In the genomic region with DNA sequence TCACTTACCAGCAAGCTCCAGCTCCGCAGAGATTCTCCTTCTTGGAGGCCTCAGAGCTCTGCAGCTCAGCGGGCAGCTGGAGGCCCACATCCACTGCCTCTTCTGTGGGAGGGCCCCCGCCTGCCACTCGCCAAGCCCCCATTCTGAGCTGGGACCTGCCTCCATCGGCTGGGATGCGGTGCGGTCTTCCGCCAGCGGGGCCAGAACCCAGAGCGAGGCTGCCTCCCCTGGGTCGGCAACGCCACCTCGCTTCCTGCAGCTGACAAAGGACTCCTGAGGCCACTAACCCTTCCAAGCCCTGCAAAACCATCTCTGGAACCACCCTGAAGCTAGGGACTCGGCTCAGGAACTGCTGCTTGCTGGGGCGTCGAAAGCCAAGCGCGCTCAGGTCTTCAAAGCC, we compare ENCODE assay signal across 17 cellular contexts.
DNase-seq lines count a peak whose midpoint lies in the region; ATAC-seq, FAIRE-seq and TF ChIP-seq lines count a peak whose summit lies in the region.
"Had no signal": no experiment of that assay in that cellular context is flagged by ENCODE, and none has a peak within 500 bp of the region (broad histone marks: within the 10 kb centered on the region; RNA-seq: fewer than 3 reads in every experiment).

No MANE protein-coding gene starts in this region.

- peak; percentile 67 for ATAC-seq in GM23338
- no peak for ATAC-seq in HG02763 (IDR thresholded peaks at IDR 0.05; ENCODE audit: unreplicated experiment)
- no peak for ATAC-seq in GM21360 (IDR thresholded peaks at IDR 0.05; ENCODE audit: unreplicated experiment)

- no peaks in the 10 kb centered on the region for H3K23me2 ChIP-seq in H1 (ENCODE audit: low read depth, low read length)

- H3K4me1 Mint-ChIP-seq in GM23338: peaks cover 21% of the 10 kb centered on the region
- H3K4me1 Mint-ChIP-seq: CD14-positive monocyte; CD8-positive, alpha-beta memory T cell had no signal

- H2BK5ac ChIP-seq in H1 (ENCODE audit: low read depth, low read length) (no peak overlapping the region), neuronal stem cell (ENCODE audit: low read length) (no peak overlapping the region)

- H2BK120ac ChIP-seq in H1 (replicated peaks; ENCODE audit: low read depth, low read length) (no peak overlapping the region), neuronal stem cell (ENCODE audit: low read depth, low read length) (no peak overlapping the region)

- DNase-seq in GM23338 (ENCODE audit: low spot score): peak; percentile 22
- DNase-seq in H1 (ENCODE audit: low read depth in 1 of 2, low spot score in 2 of 2): no peak
- no peak for DNase-seq in neuronal stem cell (ENCODE audit: low spot score)
- DNase-seq in OCI-LY7 (ENCODE audit: low spot score): no peak
- DNase-seq: Calu3; CD4-positive, alpha-beta T cell; CD8-positive, alpha-beta memory T cell; COR-L47; DMS53; DMS79 treated with DMSO at 0.1 percent for 48 hours; GF-D8 had no signal

- peak; percentile 9 to 20; a peak in 1 of 4 replicates for TF ChIP-seq RAD21 in H1 (IDR thresholded peaks at IDR 0.05 in 1 of 2, conservative IDR thresholded peaks at IDR 0.05 in 1 of 2; ENCODE audit: low read depth in 2 of 2, low read length in 2 of 2)

- H3K4me3 ChIP-seq in GM23338 (no peak overlapping the region), H1 (ENCODE audit: extremely low read depth in 1 of 4, insufficient read depth in 2 of 4, low read depth in 3 of 4, low read length in 4 of 4) (no peak overlapping the region), neuronal stem cell (ENCODE audit: low read length in 2 of 2) (no peak overlapping the region), OCI-LY7 (ENCODE audit: low read depth, low read length, poor library complexity, severe bottlenecking) (no peak overlapping the region)
- H3K4me3 ChIP-seq: HAP-1 had no signal

- intact Hi-C loops in OCI-LY7 (cut with micrococcal nuclease; ENCODE audit: unreplicated experiment): loop anchor here (2.0 kb wide), 1 partner anchor 18 kb away; no protein-coding TSS in a partner anchor

- H3K18ac ChIP-seq in H1 (ENCODE audit: extremely low read depth, low read length) (no peak overlapping the region), neuronal stem cell (ENCODE audit: low read length) (peak overlapping the region; percentile 62)

- no peak overlapping the region for H2BK15ac ChIP-seq in H1 (ENCODE audit: low read length)
- H2BK15ac ChIP-seq in neuronal stem cell (ENCODE audit: low read length): peak overlapping the region; percentile 30

- H3K4me2 ChIP-seq in GM23338 (no peak overlapping the region), H1 (ENCODE audit: insufficient read depth in 1 of 2, low read depth in 2 of 2, low read length in 2 of 2) (no peak overlapping the region), neuronal stem cell (ENCODE audit: insufficient read depth, low read length, poor library complexity, severe bottlenecking) (no peak overlapping the region), OCI-LY7 (ENCODE audit: low read length) (no peak overlapping the region)

- FAIRE-seq in H1 (lab: Jason Lieb, UNC): no peak
- FAIRE-seq: GM12891, GM18507 had no signal

- H3K27me3 ChIP-seq in GM23338 (ENCODE audit: insufficient read depth) (no peaks in the 10 kb centered on the region), H1 (replicated peaks in 1 of 4; ENCODE audit: control insufficient read depth in 3 of 4, extremely low read depth in 1 of 4, insufficient read depth in 3 of 4, low read length in 3 of 4) (peaks cover 0 to 5% (median 0%) of the 10 kb centered on the region in 4 experiments; a peak in 1 of 7 replicates), neuronal stem cell (ENCODE audit: control insufficient read depth in 3 of 3, insufficient read depth in 3 of 3, low read depth in 1 of 3, low read length in 3 of 3) (peaks cover 0 to 50% (median 0%) of the 10 kb centered on the region in 3 experiments)

- WGBS in H1 (ENCODE audit: extremely low coverage in 1 of 2, insufficient coverage in 1 of 2, insufficient read length in 1 of 2, insufficient replicate concordance in 2 of 2, low coverage in 1 of 2, low lambda C conversion rate in 2 of 2, missing lambda C conversion rate in 1 of 2), 2 experiments: 84% methylated on average over 14 of the region's 18 CpGs; no CpG with 5 or more reads in 1 of the 2 experiments
- no CpG with 5 or more reads among the region's 18 CpGs for WGBS in neuronal stem cell (ENCODE audit: extremely low coverage in 2 of 2, insufficient read length in 2 of 2, insufficient replicate concordance in 1 of 2), 2 donors

- H2AFZ ChIP-seq in GM23338 (0 out of 2 replicates have a peak overlapping the region, but pooled peaks have one; percentile 28), H1 (ENCODE audit: low read length) (no peak overlapping the region; the same call in 1 of the 2 replicates), neuronal stem cell (ENCODE audit: low read length) (no peak overlapping the region), OCI-LY7 (ENCODE audit: low read length) (no peak overlapping the region)

- TF ChIP-seq POLR2A in H1 (IDR thresholded peaks at IDR 0.05; ENCODE audit: control extremely low read depth in 1 of 2, low read depth in 2 of 2, low read length in 2 of 2): no peak

- H2AK5ac ChIP-seq in H1 (ENCODE audit: low read depth, low read length) (no peak overlapping the region), neuronal stem cell (ENCODE audit: low read depth, low read length) (no peak overlapping the region)

- no peak overlapping the region for H2BK20ac ChIP-seq in H1 (ENCODE audit: low read length)

- H3K9me2 ChIP-seq in GM23338 (ENCODE audit: insufficient read depth): no peaks in the 10 kb centered on the region
- no peaks in the 10 kb centered on the region for H3K9me2 ChIP-seq in OCI-LY7 (ENCODE audit: insufficient read depth, low read length)

- H3K36me3 ChIP-seq in GM23338 (ENCODE audit: insufficient read depth) (no peaks in the 10 kb centered on the region), H1 (ENCODE audit: control insufficient read depth in 2 of 4, insufficient read depth in 4 of 4, low read length in 3 of 4) (no peaks in the 10 kb centered on the region), neuronal stem cell (replicated peaks in 1 of 2; ENCODE audit: control insufficient read depth in 2 of 2, insufficient read depth in 2 of 2, low read length in 2 of 2) (no peaks in the 10 kb centered on the region), OCI-LY7 (ENCODE audit: insufficient read depth, low read length) (no peaks in the 10 kb centered on the region)
- H3K36me3 ChIP-seq: HAP-1 had no signal

- no peak for TF ChIP-seq EP300 in H1 (IDR thresholded peaks at IDR 0.05; ENCODE audit: borderline replicate concordance in 1 of 2, low read depth in 2 of 2, low read length in 2 of 2)

- H3K36me3 Mint-ChIP-seq in GM23338 (ENCODE audit: low read depth): no peaks in the 10 kb centered on the region
- H3K36me3 Mint-ChIP-seq: CD14-positive monocyte; CD8-positive, alpha-beta memory T cell had no signal

- H3K9ac ChIP-seq in H1 (replicated peaks in 1 of 4; ENCODE audit: extremely low read depth in 1 of 4, low read depth in 3 of 4, low read length in 3 of 4) (no peak overlapping the region), neuronal stem cell (ENCODE audit: low read depth, low read length, poor library complexity) (peak overlapping the region; percentile 64)

- H3K79me1 ChIP-seq in H1 (ENCODE audit: low read depth, low read length) (no peaks in the 10 kb centered on the region), neuronal stem cell (ENCODE audit: low read depth, low read length) (no peaks in the 10 kb centered on the region)

- no peak overlapping the region for H3K56ac ChIP-seq in H1 (replicated peaks; ENCODE audit: insufficient read length, low read depth, low read length)

- BruUV-seq in OCI-LY7 (replicated peaks; lab: Mats Ljungman, UMichigan): no TSS peak

- peak in 1 of 2 experiments; percentile 36; a peak in 2 of 4 replicates for TF ChIP-seq CTCF in GM23338 (conservative IDR thresholded peaks at IDR 0.05; ENCODE audit: low read depth in 2 of 2)
- peak in 2 of 3 experiments; percentile 1 to 10; a peak in 1 of 4 replicates for TF ChIP-seq CTCF in H1 (IDR thresholded peaks at IDR 0.05; ENCODE audit: control extremely low read depth in 1 of 3, insufficient read depth in 1 of 3, low read depth in 1 of 3, low read length in 3 of 3)
- TF ChIP-seq CTCF in OCI-LY7 (conservative IDR thresholded peaks at IDR 0.05; ENCODE audit: low read length): no peak

- POLR2A ChIA-PET in H1 (lab: Charles Lee; ENCODE audit: partially characterized antibody): interaction anchor here (0.7 to 1.1 kb wide), 2 partner anchors 12 to 24 kb away, joined by 3 read pairs; no protein-coding TSS in a partner anchor
- POLR2A ChIA-PET in OCI-LY7 (lab: Charles Lee): no interaction called here

- H3K27ac Mint-ChIP-seq in GM23338: no peak overlapping the region
- H3K27ac Mint-ChIP-seq: CD14-positive monocyte; CD4-positive, alpha-beta T cell; CD8-positive, alpha-beta memory T cell had no signal

- peaks cover 18% of the 10 kb centered on the region for H3K27me3 Mint-ChIP-seq in GM23338 (ENCODE audit: insufficient read depth, low read depth, poor library complexity)

- H3K27ac ChIP-seq in GM23338 (ENCODE audit: low read depth) (no peak overlapping the region), H1 (ENCODE audit: low read depth, low read length) (no peak overlapping the region), neuronal stem cell (replicated peaks; ENCODE audit: low read length) (no peak overlapping the region), OCI-LY7 (ENCODE audit: low read depth, low read length, poor library complexity, severe bottlenecking) (no peak overlapping the region)

- no peaks in the 10 kb centered on the region for H3K79me2 ChIP-seq in GM23338 (replicated peaks; ENCODE audit: insufficient read depth)
- H3K79me2 ChIP-seq in H1 (ENCODE audit: control insufficient read depth in 1 of 2, insufficient read depth in 2 of 2, low read length in 2 of 2): no peaks in the 10 kb centered on the region
- H3K79me2 ChIP-seq in OCI-LY7 (ENCODE audit: insufficient read depth, low read depth, low read length): no peaks in the 10 kb centered on the region

- no peaks in the 10 kb centered on the region for H3K9me3 Mint-ChIP-seq in GM23338
- H3K9me3 Mint-ChIP-seq: CD4-positive, alpha-beta T cell; CD8-positive, alpha-beta memory T cell had no signal

- H4K8ac ChIP-seq in H1 (ENCODE audit: extremely low read depth, insufficient read depth, low read length): no peak overlapping the region; the same call in 1 of the 2 replicates
- H4K8ac ChIP-seq in neuronal stem cell (ENCODE audit: low read depth, low read length): no peak overlapping the region

- CTCF ChIA-PET in H1 (lab: Charles Lee; ENCODE audit: partially characterized antibody) (interaction anchor here (0.9 to 2.9 kb wide), 9 partner anchors 9 to 164 kb away, joined by 3 to 13 read pairs (median 4); no protein-coding TSS in a partner anchor), OCI-LY7 (lab: Charles Lee; ENCODE audit: unreplicated experiment) (interaction anchor here (0.5 kb wide), 1 partner anchor 558 kb away, joined by 3 read pairs; no protein-coding TSS in a partner anchor)

- H4K5ac ChIP-seq in H1 (ENCODE audit: insufficient read length, low read depth, low read length): no peak overlapping the region

- H3F3A ChIP-seq in GM23338 (replicated peaks; ENCODE audit: low read depth): no peaks in the 10 kb centered on the region

- H3K4me3 Mint-ChIP-seq in GM23338: no peak overlapping the region
- H3K4me3 Mint-ChIP-seq: CD14-positive monocyte; CD4-positive, alpha-beta T cell; CD8-positive, alpha-beta memory T cell had no signal

- H4K91ac ChIP-seq in H1 (replicated peaks; ENCODE audit: insufficient read length, low read length) (no peak overlapping the region), neuronal stem cell (ENCODE audit: low read depth, low read length, poor library complexity) (no peak overlapping the region)

- no peak overlapping the region for H3K23ac ChIP-seq in H1 (ENCODE audit: insufficient read length)
- peak overlapping the region; percentile 44 for H3K23ac ChIP-seq in neuronal stem cell (ENCODE audit: low read depth, low read length, poor library complexity)

- H2BK12ac ChIP-seq in H1 (ENCODE audit: low read depth, low read length) (peak overlapping the region; percentile 12; the same call in 1 of the 2 replicates), neuronal stem cell (ENCODE audit: low read length) (no peak overlapping the region)

- H3K4me1 ChIP-seq in GM23338 (ENCODE audit: insufficient read depth) (no peaks in the 10 kb centered on the region), H1 (replicated peaks in 1 of 4; ENCODE audit: control insufficient read depth in 3 of 4, insufficient read depth in 4 of 4, low read length in 3 of 4) (peaks cover 0 to 10% (median under 1%) of the 10 kb centered on the region in 4 experiments; a peak in 1 of 7 replicates), neuronal stem cell (ENCODE audit: control insufficient read depth in 2 of 2, insufficient read depth in 1 of 2, low read depth in 1 of 2, low read length in 2 of 2) (peaks cover 0 to 7% of the 10 kb centered on the region in 2 donors), OCI-LY7 (ENCODE audit: insufficient read depth, low read length, poor library complexity, severe bottlenecking) (no peaks in the 10 kb centered on the region)
- H3K4me1 ChIP-seq: HAP-1 had no signal

- H3K9me3 ChIP-seq in H1 (ENCODE audit: insufficient read depth in 2 of 2, low read depth in 1 of 2, low read length in 1 of 2) (no peaks in the 10 kb centered on the region), neuronal stem cell (replicated peaks in 1 of 2; ENCODE audit: control insufficient read depth in 2 of 2, insufficient read depth in 1 of 2, low read depth in 1 of 2, low read length in 2 of 2) (no peaks in the 10 kb centered on the region), OCI-LY7 (ENCODE audit: low read length) (no peaks in the 10 kb centered on the region)
- H3K9me3 ChIP-seq: HAP-1 had no signal

- H4K20me1 ChIP-seq in GM23338 (replicated peaks; ENCODE audit: insufficient read depth) (no peaks in the 10 kb centered on the region), H1 (replicated peaks in 1 of 2; ENCODE audit: control insufficient read depth in 1 of 2, insufficient read depth in 2 of 2, low read length in 2 of 2) (no peaks in the 10 kb centered on the region), OCI-LY7 (ENCODE audit: insufficient read depth, low read length) (no peaks in the 10 kb centered on the region)

- peak overlapping the region; percentile 7 for H3K4ac ChIP-seq in H1 (replicated peaks; ENCODE audit: insufficient read length, low read depth, low read length)
- no peak overlapping the region for H3K4ac ChIP-seq in neuronal stem cell (ENCODE audit: low read length)

- H3K14ac ChIP-seq in H1 (ENCODE audit: insufficient read length) (no peak overlapping the region), neuronal stem cell (ENCODE audit: low read length) (no peak overlapping the region)
